In the genomic region with DNA sequence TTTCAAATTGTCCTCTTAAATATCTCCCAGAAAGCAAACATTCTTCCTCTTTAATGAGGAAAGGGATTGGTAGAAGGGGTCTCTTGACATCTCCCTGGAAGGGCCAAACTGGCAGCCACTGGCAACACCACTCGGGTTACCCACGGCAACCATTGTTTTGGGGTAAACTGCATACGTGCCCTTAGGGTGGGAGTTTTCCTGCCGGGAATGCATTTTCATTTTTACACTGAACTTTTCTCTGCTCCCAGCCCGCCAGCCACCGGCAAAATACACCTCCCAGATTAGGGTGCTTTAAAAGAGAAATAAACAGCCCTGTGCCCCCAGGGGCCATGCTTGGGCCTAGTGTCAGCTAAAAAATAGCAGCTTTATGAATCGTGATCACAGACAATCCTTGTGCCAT, we compare ENCODE assay signal across 15 cellular contexts. TPM values are rescaled to one million over a fixed set of nuclear protein-coding genes. Genes with fewer than 3 reads are reported as not detected.
DNase-seq lines count a peak whose midpoint lies in the region; TF ChIP-seq lines count a peak whose summit lies in the region.
"Had no signal": no experiment of that assay in that cellular context is flagged by ENCODE, and none has a peak within 500 bp of the region (broad histone marks: within the 10 kb centered on the region; RNA-seq: fewer than 3 reads in every experiment).

No MANE protein-coding gene starts in this region.

- H2AFZ ChIP-seq in H9 (ENCODE audit: low read length) = no peak overlapping the region

- H4K20me1 ChIP-seq in H9 (ENCODE audit: control insufficient read depth, insufficient read depth, insufficient read length) = no peaks in the 10 kb centered on the region

- H3K27me3 ChIP-seq in H9 (ENCODE audit: insufficient read depth, low read length) = no peaks in the 10 kb centered on the region
- H3K27me3 ChIP-seq: cardiac muscle cell had no signal

- no peak overlapping the region for H3K27ac ChIP-seq in H9 (ENCODE audit: insufficient read length, low read depth, low read length)
- H3K27ac ChIP-seq: cardiac muscle cell, foreskin keratinocyte had no signal

- H3K23ac ChIP-seq in H9 (ENCODE audit: insufficient read length, low read depth, low read length) = no peak overlapping the region

- no peak overlapping the region for H3K9ac ChIP-seq in H9 (ENCODE audit: extremely low read depth, insufficient read length, low read length)

- H3K4me1 ChIP-seq in H9 (ENCODE audit: insufficient read depth, low read length) = no peaks in the 10 kb centered on the region
- H3K4me1 ChIP-seq: foreskin keratinocyte had no signal

- H2BK15ac ChIP-seq in H9 (ENCODE audit: low read depth, low read length) = no peak overlapping the region

- peak overlapping the region; percentile 13 for H3K18ac ChIP-seq in H9 (ENCODE audit: insufficient read length, low read depth, low read length)

- H3K4me3 Mint-ChIP-seq in H9 (no peak overlapping the region), nephron progenitor cell (no peak overlapping the region)

- H2BK12ac ChIP-seq in H9 (ENCODE audit: insufficient read length, low read depth, low read length) = no peak overlapping the region

- TF ChIP-seq CTCF in H9 (conservative IDR thresholded peaks at IDR 0.05) (no peak), nephron progenitor cell (IDR thresholded peaks at IDR 0.05) (no peak)

- H3K4me2 ChIP-seq in H9 (ENCODE audit: insufficient read depth, insufficient read length, low read length) = no peak overlapping the region

- H2BK120ac ChIP-seq in H9 (ENCODE audit: low read depth, low read length, poor library complexity, severe bottlenecking) = no peak overlapping the region

- H2BK20ac ChIP-seq in H9 (ENCODE audit: low read depth, low read length, poor library complexity, severe bottlenecking) = no peak overlapping the region

- peaks cover 11 to 13% of the 10 kb centered on the region in 2 experiments for H3K4me1 Mint-ChIP-seq in H9
- peaks cover 66% of the 10 kb centered on the region for H3K4me1 Mint-ChIP-seq in nephron progenitor cell

- no peak overlapping the region for H4K5ac ChIP-seq in H9 (ENCODE audit: insufficient read length, low read depth, low read length)

- H3K36me3 Mint-ChIP-seq in H9 (ENCODE audit: insufficient read depth in 1 of 3, low read depth in 3 of 3) = no peaks in the 10 kb centered on the region
- H3K36me3 Mint-ChIP-seq in nephron progenitor cell (ENCODE audit: low read depth) = no peaks in the 10 kb centered on the region

- no peak overlapping the region for H3K56ac ChIP-seq in H9 (ENCODE audit: insufficient read length, low read depth, low read length)

- H2AK5ac ChIP-seq in H9 (ENCODE audit: insufficient read length, low read length) = no peak overlapping the region

- H3K27me3 Mint-ChIP-seq in H9 (ENCODE audit: low read depth) (no peaks in the 10 kb centered on the region; the same call in none of the 2 replicates), nephron progenitor cell (ENCODE audit: low read depth, poor library complexity) (peaks cover 13% of the 10 kb centered on the region)

- H3K27ac Mint-ChIP-seq in H9 = no peak overlapping the region
- peak overlapping the region; percentile 90 for H3K27ac Mint-ChIP-seq in nephron progenitor cell

- H4K8ac ChIP-seq in H9 (replicated peaks; ENCODE audit: insufficient read length, low read depth, low read length) = no peak overlapping the region

- no peak overlapping the region for H3K4ac ChIP-seq in H9 (ENCODE audit: low read depth, low read length)

- H3K9me3 Mint-ChIP-seq in H9 (no peaks in the 10 kb centered on the region), nephron progenitor cell (no peaks in the 10 kb centered on the region)

- WGBS in H9 (ENCODE audit: extremely low coverage, insufficient read length, low lambda C conversion rate) = no CpG with 5 or more reads among the region's 7 CpGs

- no peak overlapping the region for H2BK5ac ChIP-seq in H9 (ENCODE audit: insufficient read length, low read length)

- H4K91ac ChIP-seq in H9 (ENCODE audit: insufficient read length, low read depth, low read length) = no peak overlapping the region

- DNase-seq in H9 (no peak), NCI-H2029 treated with DMSO at 0.1 percent for 48 hours (lab: John Stamatoyannopoulos, UW) (peak; percentile 14), dermis microvascular lymphatic vessel endothelial cell (ENCODE audit: low read depth in 2 of 2) (peak; percentile 39 to 62), nephron progenitor cell (no peak), NOMO-1 (lab: John Stamatoyannopoulos, UW; ENCODE audit: unreplicated experiment in 2 of 2) (no peak), AG20443 (ENCODE audit: low spot score) (no peak), OCI-M1 (lab: John Stamatoyannopoulos, UW) (no peak)
- DNase-seq in activated naive CD4-positive, alpha-beta T cell (lab: John Stamatoyannopoulos, UW) = no peak
- DNase-seq: activated CD4-positive, alpha-beta T cell treated with anti-CD3 and anti-CD28 coated beads for 1 hour; foreskin keratinocyte; NCI-H187 treated with DMSO at 0.1 percent for 48 hours; SHP77; stimulated activated CD4-positive, alpha-beta T cell treated with anti-CD3 and anti-CD28 coated beads, Interleukin-2, amount 100 ng/mL, for 48 hours; T-helper 2 cell had no signal

- H3K79me1 ChIP-seq in H9 (ENCODE audit: insufficient read depth, low read depth, low read length, poor library complexity, severe bottlenecking) = no peaks in the 10 kb centered on the region

- no peaks in the 10 kb centered on the region for H3K23me2 ChIP-seq in H9 (ENCODE audit: insufficient read length, low read depth, low read length, poor library complexity, severe bottlenecking)

- H3K14ac ChIP-seq in H9 (ENCODE audit: insufficient read depth, low read length) = no peak overlapping the region

- H3K79me2 ChIP-seq in H9 (ENCODE audit: insufficient read depth, low read length) = no peaks in the 10 kb centered on the region

- no peak overlapping the region for H3T11ph ChIP-seq in H9 (ENCODE audit: low read length)

- no peaks in the 10 kb centered on the region for H3K9me3 ChIP-seq in H9 (ENCODE audit: control insufficient read depth, low read depth, low read length)

RNA-seq across cellular contexts. Expression of a gene that starts 38.4 kb away (rescaled TPM):
- total RNA-seq in H9 (2021) = 0.15 and 0.55 TPM in 2 replicates
- total RNA-seq in dermis microvascular lymphatic vessel endothelial cell = 0.13 TPM in 2 replicates
- total RNA-seq: cardiac muscle cell, foreskin keratinocyte had no signal

Comparison
In these comparisons a context has a peak if more than half of its experiments do, and no peak if none do; other contexts are left out.
1. DNase-seq: peak in NCI-H2029 treated with DMSO at 0.1 percent for 48 hours (single experiment) and dermis microvascular lymphatic vessel endothelial cell (2 of 2); none in H9 (single experiment), nephron progenitor cell (single experiment), NOMO-1 (0 of 2), AG20443 (single experiment), OCI-M1 (single experiment) and activated naive CD4-positive, alpha-beta T cell (0 of 4).